In genomic region chr3:119628816-119629445, GRCh38 we compare ENCODE assay signal across 9 cellular contexts. TPM values are rescaled to one million over a fixed set of nuclear protein-coding genes. Genes with fewer than 3 reads are reported as not detected.
DNase-seq lines count a peak whose midpoint lies in the region; ATAC-seq and TF ChIP-seq lines count a peak whose summit lies in the region.
"Had no signal": no experiment of that assay in that cellular context is flagged by ENCODE, and none has a peak within 500 bp of the region (broad histone marks: within the 10 kb centered on the region; RNA-seq: fewer than 3 reads in every experiment).

No MANE protein-coding gene starts in this region.

- H3K4me1 ChIP-seq in A673 (ENCODE audit: insufficient read depth, low read length, poor library complexity, severe bottlenecking), result peaks cover 5% of the 10 kb centered on the region

- POLR2A ChIA-PET in naive thymus-derived CD8-positive, alpha-beta T cell (lab: Charles Lee), result no interaction called here
- POLR2A ChIA-PET in A673 (lab: Charles Lee; ENCODE audit: low non-redundant PET), result no interaction called here

- intact Hi-C loops in A673 (cut with micrococcal nuclease; ENCODE audit: unreplicated experiment), result no loop called here
- intact Hi-C loops in posterior vena cava (cut with DNase I), result no loop called here

- H3K36me3 Mint-ChIP-seq in T-helper 17 cell (ENCODE audit: low read depth) (no peaks in the 10 kb centered on the region), nephron progenitor cell (ENCODE audit: low read depth) (no peaks in the 10 kb centered on the region)
- no peaks in the 10 kb centered on the region for H3K36me3 Mint-ChIP-seq in naive thymus-derived CD8-positive, alpha-beta T cell

- H3K4me1 Mint-ChIP-seq in T-helper 17 cell, result peaks cover 33% of the 10 kb centered on the region
- peaks cover 25% of the 10 kb centered on the region for H3K4me1 Mint-ChIP-seq in nephron progenitor cell
- H3K4me1 Mint-ChIP-seq in naive thymus-derived CD8-positive, alpha-beta T cell, result peaks cover 4 to 26% (median 7%) of the 10 kb centered on the region in 4 donors

- peaks cover 4% of the 10 kb centered on the region for H3K9me3 Mint-ChIP-seq in nephron progenitor cell
- H3K9me3 Mint-ChIP-seq in naive thymus-derived CD8-positive, alpha-beta T cell, result no peaks in the 10 kb centered on the region

- H3K27me3 Mint-ChIP-seq in T-helper 17 cell, result no peaks in the 10 kb centered on the region
- H3K27me3 Mint-ChIP-seq in nephron progenitor cell (ENCODE audit: low read depth, poor library complexity), result peaks cover 17% of the 10 kb centered on the region
- peaks cover 0 to 37% (median 7%) of the 10 kb centered on the region in 5 donors for H3K27me3 Mint-ChIP-seq in naive thymus-derived CD8-positive, alpha-beta T cell

- no peaks in the 10 kb centered on the region for H3K27me3 ChIP-seq in A673 (replicated peaks; ENCODE audit: insufficient read depth, low read depth, low read length, poor library complexity)

- BruUV-seq in A673 (replicated peaks; lab: Mats Ljungman, UMichigan), result no TSS peak

- H3K27ac Mint-ChIP-seq in T-helper 17 cell (peak overlapping the region; percentile 91), nephron progenitor cell (peak overlapping the region; percentile 35)
- no peak overlapping the region for H3K27ac Mint-ChIP-seq in naive thymus-derived CD8-positive, alpha-beta T cell

- no peak for TF ChIP-seq CTCF in nephron progenitor cell (IDR thresholded peaks at IDR 0.05)
- TF ChIP-seq CTCF in A673 (conservative IDR thresholded peaks at IDR 0.05; ENCODE audit: low read depth, low read length), result no peak

- CTCF ChIA-PET in A673 (lab: Charles Lee), result no interaction called here

- peak; percentile 28 for ATAC-seq in GM18508 (IDR thresholded peaks at IDR 0.05; ENCODE audit: insufficient read depth, unreplicated experiment)
- peak; percentile 27 for ATAC-seq in GM21825 (IDR thresholded peaks at IDR 0.05; ENCODE audit: unreplicated experiment)
- peak; percentile 84 for ATAC-seq in T-helper 17 cell
- ATAC-seq in naive thymus-derived CD8-positive, alpha-beta T cell, result no peak

- H3K9me3 ChIP-seq in T-helper 17 cell (ENCODE audit: control insufficient read depth, low read length, poor library complexity, severe bottlenecking), result no peaks in the 10 kb centered on the region
- no peaks in the 10 kb centered on the region for H3K9me3 ChIP-seq in A673 (ENCODE audit: low read depth, low read length, poor library complexity, severe bottlenecking)

- H3K4me3 Mint-ChIP-seq in T-helper 17 cell, result peak overlapping the region; percentile 77
- no peak overlapping the region for H3K4me3 Mint-ChIP-seq in nephron progenitor cell
- H3K4me3 Mint-ChIP-seq in naive thymus-derived CD8-positive, alpha-beta T cell, result no peak overlapping the region

- no peak overlapping the region for H3K27ac ChIP-seq in A673 (ENCODE audit: low read depth, low read length, poor library complexity, severe bottlenecking)

- H3K36me3 ChIP-seq in A673 (ENCODE audit: insufficient read depth, low read length, poor library complexity, severe bottlenecking), result no peaks in the 10 kb centered on the region

- H3K4me3 ChIP-seq in A673 (ENCODE audit: low read depth, low read length, poor library complexity, severe bottlenecking), result no peak overlapping the region

- DNase-seq in T-helper 17 cell (no peak), nephron progenitor cell (no peak), UCSD-AML1 (lab: John Stamatoyannopoulos, UW; ENCODE audit: unreplicated experiment) (no peak), A673 (ENCODE audit: low spot score) (no peak), posterior vena cava (ENCODE audit: low spot score) (no peak)
- DNase-seq in naive thymus-derived CD8-positive, alpha-beta T cell, result no peak
- DNase-seq: NCI-H2081 had no signal

RNA-seq across cellular contexts. Expression of gene PLA1A, which starts 31.2 kb away (rescaled TPM):
- total RNA-seq in T-helper 17 cell (under 1 TPM in 1 of 2 donors, not detected in 1; 0.45 TPM), A673 (2021) (not detected in 2 replicates), posterior vena cava (1 to 10 TPM; 2.7 to 6.2 TPM)
- total RNA-seq in naive thymus-derived CD8-positive, alpha-beta T cell, result not detected
- not detected for polyA plus RNA-seq in naive thymus-derived CD8-positive, alpha-beta T cell

RNA-seq across cellular contexts. Expression of gene POPDC2, which starts 31.5 kb away (rescaled TPM):
- total RNA-seq in T-helper 17 cell (1 to 10 TPM; 4.2 to 4.3 TPM), A673 (2021) (0.72 and 0.99 TPM in 2 replicates), posterior vena cava (1 to 10 TPM; 7.0 to 8.5 TPM)
- total RNA-seq in naive thymus-derived CD8-positive, alpha-beta T cell, result 1 to 10 TPM; 4.6 to 8.4 TPM
- 1 to 10 TPM; 1.1 to 2.6 (median 1.4) TPM for polyA plus RNA-seq in naive thymus-derived CD8-positive, alpha-beta T cell

RNA-seq across cellular contexts. Expression of gene COX17, which starts 48.3 kb away (rescaled TPM):
- total RNA-seq in T-helper 17 cell, result 10 to 100 TPM; 26.8 to 28.9 TPM
- total RNA-seq in naive thymus-derived CD8-positive, alpha-beta T cell, result 10 to 100 TPM; 28.8 to 30.6 TPM
- 10 to 100 TPM; 53.2 to 57.6 (median 56.4) TPM for polyA plus RNA-seq in naive thymus-derived CD8-positive, alpha-beta T cell
- 42.6 and 49.7 TPM in 2 replicates for total RNA-seq in A673 (2021)
- total RNA-seq in posterior vena cava, result 10 to 100 TPM; 49.2 to 53.6 TPM

RNA-seq across cellular contexts. Expression of gene ADPRH, which starts 49.6 kb away (rescaled TPM):
- total RNA-seq in T-helper 17 cell, result 1 to 10 TPM; 3.6 to 3.7 TPM
- 1 to 10 TPM; 1.5 to 2.6 TPM for total RNA-seq in naive thymus-derived CD8-positive, alpha-beta T cell
- polyA plus RNA-seq in naive thymus-derived CD8-positive, alpha-beta T cell, result under 1 TPM; 0.15 to 0.57 (median 0.28) TPM
- 0.37 TPM in 2 replicates for total RNA-seq in A673 (2021)
- total RNA-seq in posterior vena cava, result 10 to 100 TPM; 15.3 to 17.9 TPM

Comparison
In these comparisons a context has a peak if more than half of its experiments do, and no peak if none do; other contexts are left out.
1. ATAC-seq: peak in GM18508 (single experiment), GM21825 (single experiment) and T-helper 17 cell (single experiment); none in naive thymus-derived CD8-positive, alpha-beta T cell (0 of 2).
2. H3K27ac Mint-ChIP-seq: peak in T-helper 17 cell (single experiment) and nephron progenitor cell (single experiment); none in naive thymus-derived CD8-positive, alpha-beta T cell (0 of 10).